Comparison of ENCODE assay signal across 19 cellular contexts in the genomic region with DNA sequence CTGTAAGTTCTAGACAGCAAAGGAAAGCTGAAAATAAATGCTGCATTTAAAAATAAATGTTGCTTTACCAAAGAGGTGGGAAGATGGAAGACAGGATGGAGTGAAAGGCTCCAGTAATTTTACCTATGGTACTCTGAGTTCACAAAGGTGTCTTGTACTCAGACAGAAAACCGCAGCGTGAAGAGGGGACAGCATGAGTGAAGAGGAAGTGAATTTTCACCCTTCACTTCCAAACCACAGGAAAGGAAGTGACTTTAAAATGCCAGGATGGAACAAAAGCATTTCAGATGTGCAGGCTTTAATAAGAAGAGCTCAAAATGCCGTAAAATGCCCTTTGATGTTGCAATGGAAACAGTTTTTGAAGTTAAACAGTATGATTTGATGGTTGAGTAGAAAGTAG.
A peak's percentile ranks its signal among the peaks of the same experiment; 100 is the strongest.
DNase-seq lines count a peak whose midpoint lies in the region; ATAC-seq and TF ChIP-seq lines count a peak whose summit lies in the region.
"Had no signal": no experiment of that assay in that cellular context is flagged by ENCODE, and none has a peak within 500 bp of the region (broad histone marks: within the 10 kb centered on the region; RNA-seq: fewer than 3 reads in every experiment).

No MANE protein-coding gene starts in this region.

- H3K4me3 ChIP-seq in BLaER1 treated with 17β-estradiol and CSF1 and Interleukin-3, amounts not matched to agents 10 nM and 100 nM, result no peak overlapping the region
- no peak overlapping the region for H3K4me3 ChIP-seq in NB4 (ENCODE audit: low read depth, low read length)
- H3K4me3 ChIP-seq in choroid plexus epithelial cell (ENCODE audit: low read depth, low read length), result no peak overlapping the region
- H3K4me3 ChIP-seq: esophagus squamous epithelium, lower lobe of right lung had no signal

- no peaks in the 10 kb centered on the region for H3K27me3 Mint-ChIP-seq in activated T-helper 1 cell treated with anti-CD3 and anti-CD28 coated beads, Interleukin-12 subunit alpha, Interleukin-12 subunit beta, Interleukin-2, Interleukin-4 antibody, amounts not matched to agents 30 ng/mL and 10 ng/mL and 1 ng/mL, durations not matched to agents 14 hours and 24 hours and 36 hours (ENCODE audit: insufficient read depth)
- H3K27me3 Mint-ChIP-seq: activated CD4-positive, alpha-beta T cell treated with anti-CD3 and anti-CD28 coated beads, Interleukin-2, amount 10 ng/mL, durations not matched to agents 7 days and 5 days; central memory CD8-positive, alpha-beta T cell had no signal

- ATAC-seq in GM19463 (IDR thresholded peaks at IDR 0.05; ENCODE audit: unreplicated experiment) (peak; percentile 51), GM21528 (IDR thresholded peaks at IDR 0.05; ENCODE audit: low FRiP score, unreplicated experiment) (no peak), HG02798 (IDR thresholded peaks at IDR 0.05; ENCODE audit: poor library complexity, unreplicated experiment) (no peak)
- ATAC-seq: lower lobe of right lung had no signal

- no peaks in the 10 kb centered on the region for H3K27me3 ChIP-seq in BLaER1 treated with 17β-estradiol and CSF1 and Interleukin-3, amounts not matched to agents 10 nM and 100 nM
- H3K27me3 ChIP-seq: esophagus squamous epithelium had no signal

- peak; percentile 7 for DNase-seq in NB4 (ENCODE audit: low read depth)
- peak; percentile 25 for DNase-seq in choroid plexus epithelial cell (ENCODE audit: low read depth)
- DNase-seq in activated T-helper 1 cell treated with anti-CD3 and anti-CD28 coated beads, Interleukin-12 subunit alpha, Interleukin-12 subunit beta, Interleukin-2, Interleukin-4 antibody, amounts not matched to agents 30 ng/mL and 10 ng/mL and 1 ng/mL, durations not matched to agents 14 hours and 24 hours and 36 hours (ENCODE audit: low spot score), result no peak
- DNase-seq in stimulated activated naive CD4-positive, alpha-beta T cell treated with Interleukin-2 at 50 U/mL for 16 hours (lab: John Stamatoyannopoulos, UW), result no peak
- DNase-seq: activated CD4-positive, alpha-beta T cell treated with anti-CD3 and anti-CD28 coated beads, Interleukin-2, amount 10 ng/mL, durations not matched to agents 7 days and 5 days; activated naive CD4-positive, alpha-beta T cell; amygdala; effector CD8-positive, alpha-beta T cell; esophagus squamous epithelium; lower lobe of right lung; NCI-H1092; NCI-H2107; NCI-H526; stimulated activated CD4-positive, alpha-beta T cell treated with anti-CD3 and anti-CD28 coated beads, Interleukin-2, amount 100 ng/mL, for 24 hours had no signal

- TF ChIP-seq CTCF in NB4 (IDR thresholded peaks at IDR 0.05; ENCODE audit: low read depth, low read length) (no peak), choroid plexus epithelial cell (conservative IDR thresholded peaks at IDR 0.05; ENCODE audit: low read depth, low read length) (no peak)

- H3K4me3 Mint-ChIP-seq in activated T-helper 1 cell treated with anti-CD3 and anti-CD28 coated beads, Interleukin-12 subunit alpha, Interleukin-12 subunit beta, Interleukin-2, Interleukin-4 antibody, amounts not matched to agents 30 ng/mL and 10 ng/mL and 1 ng/mL, durations not matched to agents 14 hours and 24 hours and 36 hours, result no peak overlapping the region
- H3K4me3 Mint-ChIP-seq: activated CD4-positive, alpha-beta T cell treated with anti-CD3 and anti-CD28 coated beads, Interleukin-2, amount 10 ng/mL, durations not matched to agents 7 days and 5 days; central memory CD8-positive, alpha-beta T cell had no signal

- no peaks in the 10 kb centered on the region for H3K36me3 ChIP-seq in BLaER1 treated with 17β-estradiol and CSF1 and Interleukin-3, amounts not matched to agents 10 nM and 100 nM
- H3K36me3 ChIP-seq: esophagus squamous epithelium, lower lobe of right lung had no signal

- H3K4me1 Mint-ChIP-seq in activated T-helper 1 cell treated with anti-CD3 and anti-CD28 coated beads, Interleukin-12 subunit alpha, Interleukin-12 subunit beta, Interleukin-2, Interleukin-4 antibody, amounts not matched to agents 30 ng/mL and 10 ng/mL and 1 ng/mL, durations not matched to agents 14 hours and 24 hours and 36 hours (ENCODE audit: low read depth), result no peaks in the 10 kb centered on the region
- H3K4me1 Mint-ChIP-seq: activated CD4-positive, alpha-beta T cell treated with anti-CD3 and anti-CD28 coated beads, Interleukin-2, amount 10 ng/mL, durations not matched to agents 7 days and 5 days; central memory CD8-positive, alpha-beta T cell had no signal

- H3K9me3 ChIP-seq in BLaER1 treated with 17β-estradiol and CSF1 and Interleukin-3, amounts not matched to agents 10 nM and 100 nM (replicated peaks in 1 of 11), result no peaks in the 10 kb centered on the region
- H3K9me3 ChIP-seq: esophagus squamous epithelium, lower lobe of right lung had no signal

- intact Hi-C loops in activated T-helper 1 cell treated with anti-CD3 and anti-CD28 coated beads, Interleukin-12 subunit alpha, Interleukin-12 subunit beta, Interleukin-2, Interleukin-4 antibody, amounts not matched to agents 30 ng/mL and 10 ng/mL and 1 ng/mL, durations not matched to agents 14 hours and 24 hours and 36 hours (cut with micrococcal nuclease), result no loop called here

- peak overlapping the region in 10 of 11 experiments; percentile 2 to 58 (median 40); a peak in 17 of 22 replicates for H3K4me2 ChIP-seq in BLaER1 treated with 17β-estradiol and CSF1 and Interleukin-3, amounts not matched to agents 10 nM and 100 nM

- H3K4me1 ChIP-seq in BLaER1 treated with 17β-estradiol and CSF1 and Interleukin-3, amounts not matched to agents 10 nM and 100 nM, result peaks cover 6 to 21% (median 17%) of the 10 kb centered on the region in 10 experiments
- H3K4me1 ChIP-seq: esophagus squamous epithelium, lower lobe of right lung had no signal

- H3K36me3 Mint-ChIP-seq in activated T-helper 1 cell treated with anti-CD3 and anti-CD28 coated beads, Interleukin-12 subunit alpha, Interleukin-12 subunit beta, Interleukin-2, Interleukin-4 antibody, amounts not matched to agents 30 ng/mL and 10 ng/mL and 1 ng/mL, durations not matched to agents 14 hours and 24 hours and 36 hours (ENCODE audit: low read depth), result no peaks in the 10 kb centered on the region

- H3K9me3 Mint-ChIP-seq in activated T-helper 1 cell treated with anti-CD3 and anti-CD28 coated beads, Interleukin-12 subunit alpha, Interleukin-12 subunit beta, Interleukin-2, Interleukin-4 antibody, amounts not matched to agents 30 ng/mL and 10 ng/mL and 1 ng/mL, durations not matched to agents 14 hours and 24 hours and 36 hours, result no peaks in the 10 kb centered on the region
- H3K9me3 Mint-ChIP-seq: activated CD4-positive, alpha-beta T cell treated with anti-CD3 and anti-CD28 coated beads, Interleukin-2, amount 10 ng/mL, durations not matched to agents 7 days and 5 days had no signal

- no peak overlapping the region for H3K27ac Mint-ChIP-seq in activated T-helper 1 cell treated with anti-CD3 and anti-CD28 coated beads, Interleukin-12 subunit alpha, Interleukin-12 subunit beta, Interleukin-2, Interleukin-4 antibody, amounts not matched to agents 30 ng/mL and 10 ng/mL and 1 ng/mL, durations not matched to agents 14 hours and 24 hours and 36 hours
- H3K27ac Mint-ChIP-seq: activated CD4-positive, alpha-beta T cell treated with anti-CD3 and anti-CD28 coated beads, Interleukin-2, amount 10 ng/mL, durations not matched to agents 7 days and 5 days had no signal

- no peak overlapping the region for H3K9ac ChIP-seq in BLaER1 treated with 17β-estradiol and CSF1 and Interleukin-3, amounts not matched to agents 10 nM and 100 nM

- no peak for TF ChIP-seq POLR2A in NB4 (IDR thresholded peaks at IDR 0.05; ENCODE audit: extremely low read depth, insufficient read length)

- H3K27ac ChIP-seq in BLaER1 treated with 17β-estradiol and CSF1 and Interleukin-3, amounts not matched to agents 10 nM and 100 nM, result no peak overlapping the region
- H3K27ac ChIP-seq: esophagus squamous epithelium, lower lobe of right lung had no signal

- no peaks in the 10 kb centered on the region for H4K20me1 ChIP-seq in BLaER1 treated with 17β-estradiol and CSF1 and Interleukin-3, amounts not matched to agents 10 nM and 100 nM

Comparison
In these comparisons a context has a peak if more than half of its experiments do, and no peak if none do; other contexts are left out.
1. DNase-seq: peak in NB4 (single experiment) and choroid plexus epithelial cell (single experiment); none in activated T-helper 1 cell treated with anti-CD3 and anti-CD28 coated beads, Interleukin-12 subunit alpha, Interleukin-12 subunit beta, Interleukin-2, Interleukin-4 antibody, amounts not matched to agents 30 ng/mL and 10 ng/mL and 1 ng/mL, durations not matched to agents 14 hours and 24 hours and 36 hours (single experiment) and stimulated activated naive CD4-positive, alpha-beta T cell treated with Interleukin-2 at 50 U/mL for 16 hours (single experiment).